ENCODE assay signal across 20 cellular contexts in the genomic region with DNA sequence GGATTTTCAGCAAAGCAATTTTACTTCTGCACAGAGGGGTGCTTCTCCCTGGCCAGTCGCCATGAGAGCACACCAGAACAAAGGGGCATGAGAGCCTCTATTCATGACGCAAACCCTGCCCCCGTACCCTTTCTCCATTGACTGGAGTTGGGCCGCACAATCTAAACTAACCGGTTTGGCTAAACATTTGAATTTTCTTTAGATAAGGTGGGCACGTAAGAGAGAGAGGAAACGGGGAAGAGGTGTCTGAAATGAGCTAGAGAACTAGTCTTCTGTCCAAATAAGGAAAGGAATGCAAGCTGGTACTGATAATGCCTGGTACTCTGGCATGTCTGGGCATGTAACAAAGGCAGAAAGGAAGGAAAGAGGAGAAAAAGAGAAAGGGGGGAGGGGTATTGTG. TPM values are rescaled to one million over a fixed set of nuclear protein-coding genes. Genes with fewer than 3 reads are reported as not detected.
DNase-seq lines count a peak whose midpoint lies in the region; ATAC-seq and TF ChIP-seq lines count a peak whose summit lies in the region.
"Had no signal": no experiment of that assay in that cellular context is flagged by ENCODE, and none has a peak within 500 bp of the region (broad histone marks: within the 10 kb centered on the region; RNA-seq: fewer than 3 reads in every experiment).

No MANE protein-coding gene starts in this region.

- no peak overlapping the region for H3K4me3 ChIP-seq in HFF-Myc (replicated peaks; ENCODE audit: low read depth, low read length)
- H3K4me3 ChIP-seq in aorta (ENCODE audit: low read length in 2 of 2) = no peak overlapping the region
- H3K4me3 ChIP-seq in tibial nerve = no peak overlapping the region
- H3K4me3 ChIP-seq: K562, pancreas, SJSA1 had no signal

- no peak for TF ChIP-seq CTCF in HFF-Myc (IDR thresholded peaks at IDR 0.05; ENCODE audit: low read depth, low read length, missing control alignments)
- no peak for TF ChIP-seq CTCF in tibial nerve (IDR thresholded peaks at IDR 0.05)

- no peak for TF ChIP-seq EP300 in tibial nerve (IDR thresholded peaks at IDR 0.05)

- in situ Hi-C loops in ACHN (cut with HindIII; ENCODE audit: low pct_ligation_motif_present, low pct_unique_long_range_greater_than_20kb, low sequenced_read_pairs) = no loop called here

- H3K9me3 ChIP-seq in aorta (ENCODE audit: control insufficient read depth, low read length) = peaks cover 2% of the 10 kb centered on the region
- peaks cover 0 to 9% (median 0%) of the 10 kb centered on the region in 4 donors for H3K9me3 ChIP-seq in tibial nerve
- H3K9me3 ChIP-seq: pancreas, SJSA1 had no signal

- H3K4me1 ChIP-seq in aorta (ENCODE audit: control insufficient read depth in 1 of 2, insufficient read depth in 2 of 2, low read length in 2 of 2) = no peaks in the 10 kb centered on the region
- no peaks in the 10 kb centered on the region for H3K4me1 ChIP-seq in tibial nerve
- H3K4me1 ChIP-seq: pancreas, SJSA1 had no signal

- no peak for TF ChIP-seq POLR2A in tibial nerve (IDR thresholded peaks at IDR 0.05)

- H3K27me3 ChIP-seq in aorta (ENCODE audit: control insufficient read depth in 1 of 2, insufficient read depth in 2 of 2, low read length in 1 of 2) = no peaks in the 10 kb centered on the region
- no peaks in the 10 kb centered on the region for H3K27me3 ChIP-seq in tibial nerve
- H3K27me3 ChIP-seq: pancreas, SJSA1 had no signal

- DNase-seq in ACHN = peak; percentile 57
- peak; percentile 12 for DNase-seq in HFF-Myc (ENCODE audit: extremely low read depth, low read depth)
- peak; percentile 44 for DNase-seq in amniotic epithelial cell (ENCODE audit: low read depth)
- peak; percentile 13 for DNase-seq in kidney glomerular epithelial cell (lab: John Stamatoyannopoulos, UW)
- no peak for DNase-seq in aorta
- no peak for DNase-seq in amygdala (lab: John Stamatoyannopoulos, UW)
- DNase-seq in tibial nerve (ENCODE audit: low spot score in 2 of 2) = no peak
- DNase-seq in epidermal melanocyte (ENCODE audit: insufficient read length, low spot score) = no peak
- DNase-seq: activated CD4-positive, alpha-beta T cell treated with anti-CD3 and anti-CD28 coated beads, Interleukin-2, amount 50 U/mL, for 1 hour; activated T-cell treated with anti-CD3 and anti-CD28 coated beads, Interleukin-2, amount 50 U/mL, for 1 hour; cerebellar nuclear complex; HCEC 1CT; NCI-H1092 treated with DMSO at 0.1 percent for 48 hours; pancreas; stimulated activated naive CD4-positive, alpha-beta T cell treated with Interleukin-2 at 50 U/mL for 16 hours; T1000 had no signal

- intact Hi-C loops in aorta (cut with DNase I) = no loop called here

- ATAC-seq in aorta (ENCODE audit: low FRiP score) = no peak
- ATAC-seq: K562, pancreas had no signal

- H3K36me3 ChIP-seq in aorta (ENCODE audit: control insufficient read depth in 1 of 2, insufficient read depth in 2 of 2, low read length in 1 of 2) = no peaks in the 10 kb centered on the region
- no peaks in the 10 kb centered on the region for H3K36me3 ChIP-seq in tibial nerve
- H3K36me3 ChIP-seq: pancreas, SJSA1 had no signal

- no peak overlapping the region for H3K27ac ChIP-seq in aorta (ENCODE audit: low read depth in 1 of 2, low read length in 2 of 2)
- no peak overlapping the region for H3K27ac ChIP-seq in tibial nerve
- H3K27ac ChIP-seq: pancreas, SJSA1 had no signal

- WGBS in aorta, 2 donors = 59 to 60% methylated on average over 7 of the region's 7 CpGs
- WGBS in tibial nerve, 2 donors = 84 to 86% methylated on average over 7 of the region's 7 CpGs

RNA-seq across cellular contexts. Expression of a gene that starts 13.2 kb away (rescaled TPM):
- 1 to 10 TPM; 1.7 to 4.2 TPM for total RNA-seq in aorta
- 1 to 10 TPM in 1 of 2 donors, under 1 TPM in 1; 0.23 to 9.1 TPM for polyA plus RNA-seq in aorta
- 1 to 10 TPM in 3 of 4 donors, under 1 TPM in 1; under 0.01 to 7.0 (median 2.2) TPM for total RNA-seq in tibial nerve
- total RNA-seq: G401 had no signal
- polyA plus RNA-seq: AG04450 had no signal

Comparison
In these comparisons a context has a peak if more than half of its experiments do, and no peak if none do; other contexts are left out.
1. DNase-seq: peak in ACHN (single experiment), HFF-Myc (single experiment), amniotic epithelial cell (single experiment) and kidney glomerular epithelial cell (single experiment); none in aorta (0 of 2), amygdala (0 of 56), tibial nerve (0 of 2) and epidermal melanocyte (single experiment).